Comparison of ENCODE assay signal across 1 cellular context in the genomic region with DNA sequence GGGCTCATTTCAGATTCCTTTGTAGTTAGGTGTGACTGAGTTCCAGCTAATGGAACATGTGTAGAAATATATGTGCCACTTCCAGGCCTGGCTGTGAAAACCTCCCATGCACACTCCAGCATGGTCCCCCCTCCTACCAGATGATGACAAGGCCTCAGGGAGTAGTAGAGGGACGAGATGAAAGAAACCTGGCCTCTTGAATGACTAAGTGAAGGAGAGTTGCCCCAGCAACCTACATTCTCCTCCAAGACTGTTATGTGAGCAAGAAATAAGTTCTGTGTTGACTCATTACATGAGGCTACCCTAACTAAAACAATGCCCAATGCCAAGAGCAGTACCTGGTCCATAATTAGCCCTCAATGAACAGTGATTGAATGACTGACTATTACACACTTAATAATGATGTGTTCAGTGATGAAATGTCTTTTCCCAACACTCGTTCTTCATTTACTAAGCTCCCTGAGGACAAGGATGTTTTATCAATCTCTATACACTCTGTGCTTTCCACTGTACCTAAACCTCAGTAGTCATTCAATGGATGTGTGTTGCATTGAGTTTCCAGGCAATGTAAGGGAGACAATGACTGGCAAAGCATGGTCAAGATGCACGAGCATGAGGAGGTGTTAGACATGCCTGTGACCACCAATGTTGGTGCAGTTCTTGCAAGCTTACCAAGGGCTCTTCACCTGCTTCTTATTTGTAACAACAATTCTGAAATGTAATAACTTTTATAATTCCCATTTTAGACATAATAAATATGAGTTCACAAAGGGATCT.
TF ChIP-seq lines count a peak whose summit lies in the region.

No MANE protein-coding gene starts in this region.

TF ChIP-seq in IMR-90, 13 proteins besides CTCF, POLR2A, EP300 and RAD21 (continued from another document):
- peak; percentile 29; the same call in 1 of the 2 replicates for TF ChIP-seq FOS (IDR thresholded peaks at IDR 0.05; ENCODE audit: low read depth, low read length)
TF ChIP-seq in IMR-90: peak in this region for 2.
